In the genomic region with DNA sequence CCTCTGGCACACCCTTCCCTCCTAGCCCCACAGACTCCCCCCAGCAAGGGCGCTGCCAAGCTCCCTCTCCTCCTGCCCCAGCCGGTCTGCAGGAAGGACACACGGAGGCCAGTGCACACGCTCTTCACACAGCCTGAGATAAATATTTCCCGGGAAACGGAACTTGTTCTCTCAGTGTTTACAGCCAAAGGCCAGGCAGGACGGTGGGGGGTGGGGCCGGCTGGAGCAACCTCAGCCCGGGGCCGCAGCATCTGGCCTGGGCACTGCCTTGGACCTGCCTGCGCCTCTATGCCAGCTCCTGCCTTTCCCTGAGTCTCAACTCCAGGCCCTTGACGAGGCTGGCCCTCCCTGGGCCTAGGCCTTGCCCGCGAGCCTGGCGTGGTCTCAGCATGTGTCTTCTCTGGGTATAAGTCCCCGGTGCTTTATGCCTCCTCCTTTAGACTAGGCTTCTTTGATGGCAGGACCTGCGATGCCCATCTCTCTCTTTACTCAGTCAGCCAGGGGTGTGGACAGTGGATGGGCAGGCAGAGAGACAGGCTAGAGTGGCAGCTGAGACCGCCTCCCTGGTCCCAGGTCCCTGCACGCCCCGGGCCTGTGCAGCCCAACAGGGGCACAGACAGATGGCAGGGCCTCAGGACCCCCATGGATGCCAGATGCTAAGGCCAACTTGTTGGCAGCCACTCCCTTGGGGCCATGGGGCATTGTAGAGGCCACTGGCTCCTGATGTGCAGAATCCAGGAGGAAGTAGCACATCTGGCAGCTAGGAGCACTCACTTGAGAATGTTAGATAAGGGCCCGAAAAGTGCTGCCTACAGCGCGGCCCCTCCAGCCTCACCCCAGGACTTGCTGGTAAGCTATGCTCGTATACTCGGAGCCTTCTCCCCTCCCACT, we compare ENCODE assay signal across 9 cellular contexts. TPM values are rescaled to one million over a fixed set of nuclear protein-coding genes. Genes with fewer than 3 reads are reported as not detected.
A peak's percentile ranks its signal among the peaks of the same experiment; 100 is the strongest.
DNase-seq lines count a peak whose midpoint lies in the region; ATAC-seq and TF ChIP-seq lines count a peak whose summit lies in the region.
"Had no signal": no experiment of that assay in that cellular context is flagged by ENCODE, and none has a peak within 500 bp of the region (broad histone marks: within the 10 kb centered on the region; RNA-seq: fewer than 3 reads in every experiment).

No MANE protein-coding gene starts in this region.

- H3K4ac ChIP-seq in mesenchymal stem cell (ENCODE audit: low read depth in 1 of 2, low read length in 2 of 2), result peak overlapping the region; percentile 69 to 90

- peak overlapping the region; percentile 97 for H4K91ac ChIP-seq in mesenchymal stem cell (ENCODE audit: low read length)

- H3K9me3 ChIP-seq in mesenchymal stem cell (ENCODE audit: control insufficient read depth, low read length) (no peaks in the 10 kb centered on the region), tibial artery (no peaks in the 10 kb centered on the region)

- H2AK5ac ChIP-seq in mesenchymal stem cell (ENCODE audit: low read length, severe bottlenecking), result no peak overlapping the region

- H3K27me3 ChIP-seq in mesenchymal stem cell (ENCODE audit: control insufficient read depth in 1 of 2, insufficient read depth in 1 of 2, low read length in 2 of 2), result peaks cover 49 to 80% of the 10 kb centered on the region in 2 experiments
- no peaks in the 10 kb centered on the region for H3K27me3 ChIP-seq in tibial artery

- peak overlapping the region; percentile 97 for H2BK12ac ChIP-seq in mesenchymal stem cell (ENCODE audit: low read length in 2 of 2)

- H3K9ac ChIP-seq in mesenchymal stem cell (ENCODE audit: low read length), result no peak overlapping the region

- POLR2A ChIA-PET in RWPE1 (lab: Yijun Ruan, JAX; ENCODE audit: low non-redundant PET), result no interaction called here

- TF ChIP-seq CTCF in tibial artery (IDR thresholded peaks at IDR 0.05) (no peak), RWPE1 (conservative IDR thresholded peaks at IDR 0.05; ENCODE audit: low read depth) (no peak)

- CTCF ChIA-PET in RWPE1 (lab: Yijun Ruan, JAX), result no interaction called here

- H3K27ac ChIP-seq in mesenchymal stem cell (ENCODE audit: low read length, poor library complexity, severe bottlenecking) (no peak overlapping the region), tibial artery (peak overlapping the region; percentile 68 to 69), RWPE1 (no peak overlapping the region)

- H2AFZ ChIP-seq in mesenchymal stem cell (ENCODE audit: low read depth, low read length), result peak overlapping the region; percentile 55

- intact Hi-C loops in tibial artery (cut with DNase I; ENCODE audit: low total_unique reads), result no loop called here

- H3K36me3 ChIP-seq in mesenchymal stem cell (ENCODE audit: control insufficient read depth in 1 of 2, insufficient read depth in 2 of 2, low read depth in 1 of 2, low read length in 2 of 2) (no peaks in the 10 kb centered on the region), tibial artery (no peaks in the 10 kb centered on the region)

- H3K14ac ChIP-seq in mesenchymal stem cell (ENCODE audit: low read length in 2 of 2), result peak overlapping the region in 1 of 2 experiments; percentile 87

- H3K4me3 ChIP-seq in mesenchymal stem cell (ENCODE audit: insufficient read depth in 1 of 2, low read depth in 1 of 2, low read length in 2 of 2), result no peak overlapping the region
- H3K4me3 ChIP-seq in tibial artery, result no peak overlapping the region

- 38% methylated on average over 25 of the region's 25 CpGs for WGBS in mesenchymal stem cell

- no peaks in the 10 kb centered on the region for H3K79me1 ChIP-seq in mesenchymal stem cell (replicated peaks; ENCODE audit: low read length, poor library complexity, severe bottlenecking)

- H3K23ac ChIP-seq in mesenchymal stem cell (ENCODE audit: low read length in 2 of 2), result no peak overlapping the region

- peak overlapping the region; percentile 97 to 98 for H3K18ac ChIP-seq in mesenchymal stem cell (ENCODE audit: low read depth in 1 of 2, low read length in 2 of 2)

- H3K4me1 ChIP-seq in mesenchymal stem cell (ENCODE audit: control insufficient read depth, insufficient read depth, low read depth, low read length) (peaks cover 6% of the 10 kb centered on the region), tibial artery (peaks cover 0 to 60% (median 43%) of the 10 kb centered on the region in 4 donors)

- ATAC-seq in esophagus mucosa, result peak; percentile 28
- ATAC-seq in GM21723 (IDR thresholded peaks at IDR 0.05; ENCODE audit: unreplicated experiment), result no peak

- peak overlapping the region; percentile 67 for H2BK15ac ChIP-seq in mesenchymal stem cell (ENCODE audit: low read depth, poor library complexity, severe bottlenecking)

- H2BK5ac ChIP-seq in mesenchymal stem cell (ENCODE audit: low read depth, low read length, poor library complexity, severe bottlenecking), result no peak overlapping the region

- H3K4me2 ChIP-seq in mesenchymal stem cell (ENCODE audit: low read length, poor library complexity, severe bottlenecking), result no peak overlapping the region

- peak overlapping the region; percentile 96 for H2BK120ac ChIP-seq in mesenchymal stem cell (ENCODE audit: low read depth, low read length)

- DNase-seq in mesenchymal stem cell (peak; percentile 79), tibial artery (peak; percentile 63 to 81), activated gamma-delta T cell (lab: John Stamatoyannopoulos, UW) (no peak), RWPE1 (ENCODE audit: low spot score) (no peak)
- DNase-seq: activated T-cell treated with anti-CD3 and anti-CD28 coated beads, Interleukin-2, amount 50 U/mL, for 48 hours; GF-D8 had no signal

- H4K8ac ChIP-seq in mesenchymal stem cell (ENCODE audit: low read length), result peak overlapping the region; percentile 97

TF ChIP-seq in PFSK-1, 5 proteins besides CTCF, POLR2A, EP300 and RAD21:
- TF ChIP-seq TAF1 (IDR thresholded peaks at IDR 0.05; ENCODE audit: borderline replicate concordance, insufficient read depth, low read length) (no peak), FOXP2 (optimal IDR thresholded peaks at IDR 0.05; ENCODE audit: borderline replicate concordance, extremely low read depth, extremely low read length, insufficient read depth) (peak; percentile 98)
- TF ChIP-seq, protein P1, sequence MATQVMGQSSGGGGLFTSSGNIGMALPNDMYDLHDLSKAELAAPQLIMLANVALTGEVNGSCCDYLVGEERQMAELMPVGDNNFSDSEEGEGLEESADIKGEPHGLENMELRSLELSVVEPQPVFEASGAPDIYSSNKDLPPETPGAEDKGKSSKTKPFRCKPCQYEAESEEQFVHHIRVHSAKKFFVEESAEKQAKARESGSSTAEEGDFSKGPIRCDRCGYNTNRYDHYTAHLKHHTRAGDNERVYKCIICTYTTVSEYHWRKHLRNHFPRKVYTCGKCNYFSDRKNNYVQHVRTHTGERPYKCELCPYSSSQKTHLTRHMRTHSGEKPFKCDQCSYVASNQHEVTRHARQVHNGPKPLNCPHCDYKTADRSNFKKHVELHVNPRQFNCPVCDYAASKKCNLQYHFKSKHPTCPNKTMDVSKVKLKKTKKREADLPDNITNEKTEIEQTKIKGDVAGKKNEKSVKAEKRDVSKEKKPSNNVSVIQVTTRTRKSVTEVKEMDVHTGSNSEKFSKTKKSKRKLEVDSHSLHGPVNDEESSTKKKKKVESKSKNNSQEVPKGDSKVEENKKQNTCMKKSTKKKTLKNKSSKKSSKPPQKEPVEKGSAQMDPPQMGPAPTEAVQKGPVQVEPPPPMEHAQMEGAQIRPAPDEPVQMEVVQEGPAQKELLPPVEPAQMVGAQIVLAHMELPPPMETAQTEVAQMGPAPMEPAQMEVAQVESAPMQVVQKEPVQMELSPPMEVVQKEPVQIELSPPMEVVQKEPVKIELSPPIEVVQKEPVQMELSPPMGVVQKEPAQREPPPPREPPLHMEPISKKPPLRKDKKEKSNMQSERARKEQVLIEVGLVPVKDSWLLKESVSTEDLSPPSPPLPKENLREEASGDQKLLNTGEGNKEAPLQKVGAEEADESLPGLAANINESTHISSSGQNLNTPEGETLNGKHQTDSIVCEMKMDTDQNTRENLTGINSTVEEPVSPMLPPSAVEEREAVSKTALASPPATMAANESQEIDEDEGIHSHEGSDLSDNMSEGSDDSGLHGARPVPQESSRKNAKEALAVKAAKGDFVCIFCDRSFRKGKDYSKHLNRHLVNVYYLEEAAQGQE (IDR thresholded peaks at IDR 0.05; ENCODE audit: insufficient read depth in 1 of 2, low read depth in 2 of 2, low read length in 2 of 2), result 0 out of 4 replicates have a peak, but pooled peaks of 1 of the 2 experiments have one; percentile 18

RNA-seq across cellular contexts. Expression of gene PDE2A, which starts 48.2 kb away (rescaled TPM):
- 0.18 TPM for polyA plus RNA-seq in PFSK-1 (2012; ENCODE audit: insufficient read length, low read depth)
- total RNA-seq in esophagus mucosa, result 6.0 TPM
- 0.61 TPM for polyA plus RNA-seq in mesenchymal stem cell (2013, experiment 1 of 2)
- polyA plus RNA-seq in mesenchymal stem cell (2013, experiment 2 of 2), result 0.56 TPM

Comparison
In these comparisons a context has a peak if more than half of its experiments do, and no peak if none do; other contexts are left out.
1. DNase-seq: peak in mesenchymal stem cell (single experiment) and tibial artery (2 of 2); none in activated gamma-delta T cell (single experiment) and RWPE1 (single experiment).
2. H3K27ac ChIP-seq: peak in tibial artery (2 of 2); none in mesenchymal stem cell (single experiment) and RWPE1 (single experiment).